In the genomic region with DNA sequence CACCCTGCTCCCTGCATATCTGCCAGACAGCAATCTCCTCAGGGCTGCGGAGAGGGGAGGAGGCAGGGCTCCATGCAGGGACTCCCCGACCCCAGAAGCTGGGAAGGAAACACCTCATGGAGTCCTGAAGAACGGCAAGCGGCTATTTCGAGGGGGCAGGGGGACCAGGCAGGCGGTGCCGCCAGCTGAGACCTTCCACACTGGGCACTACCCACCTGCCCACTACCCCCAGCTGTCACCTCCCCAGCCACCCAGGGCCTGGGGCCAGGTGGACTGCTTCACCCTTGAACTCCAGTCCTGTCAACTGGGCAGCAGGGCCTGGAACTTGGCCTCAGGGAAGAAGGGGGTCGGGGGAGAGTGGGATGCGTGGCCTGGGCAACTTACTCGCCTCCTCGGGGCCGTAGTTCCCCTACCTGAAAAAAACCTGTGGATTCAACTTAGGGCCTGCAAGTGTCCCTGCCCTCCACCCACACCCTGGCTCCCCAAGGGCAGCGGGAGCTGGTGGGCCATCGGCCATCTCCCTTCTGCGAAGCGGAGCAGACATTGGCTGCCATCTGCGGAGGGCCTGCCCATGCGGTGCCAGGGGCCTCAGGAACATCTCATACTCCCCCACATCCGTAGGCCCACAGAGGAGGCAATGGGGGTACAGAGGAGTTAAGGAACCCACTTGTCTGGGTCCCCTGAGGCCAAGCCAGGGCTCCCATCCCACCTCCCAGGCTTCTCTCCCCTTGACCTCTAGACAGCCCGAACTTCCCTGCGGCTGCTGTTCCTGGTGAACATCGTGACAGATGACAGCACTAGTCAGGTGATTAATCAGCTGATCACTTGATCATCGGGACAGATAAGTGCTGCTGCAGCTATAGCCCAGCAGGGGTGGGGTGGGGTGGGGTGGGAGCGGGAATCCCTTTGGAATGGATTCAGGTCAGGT, we compare ENCODE assay signal across 18 cellular contexts. TPM values are rescaled to one million over a fixed set of nuclear protein-coding genes. Genes with fewer than 3 reads are reported as not detected.
DNase-seq lines count a peak whose midpoint lies in the region; ATAC-seq, FAIRE-seq and TF ChIP-seq lines count a peak whose summit lies in the region.
"Had no signal": no experiment of that assay in that cellular context is flagged by ENCODE, and none has a peak within 500 bp of the region (broad histone marks: within the 10 kb centered on the region; RNA-seq: fewer than 3 reads in every experiment).

No MANE protein-coding gene starts in this region.

- peak overlapping the region; percentile 100 for H3K27ac Mint-ChIP-seq in activated CD4-positive, alpha-beta T cell treated with anti-CD3 and anti-CD28 coated beads, Interleukin-2, amount 10 ng/mL, durations not matched to agents 24 days and 14 days
- H3K27ac Mint-ChIP-seq in T-helper 17 cell: peak overlapping the region; percentile 100
- H3K27ac Mint-ChIP-seq: nephron had no signal

- intact Hi-C loops in activated CD4-positive, alpha-beta T cell treated with anti-CD3 and anti-CD28 coated beads, Interleukin-2, amount 10 ng/mL, durations not matched to agents 24 days and 14 days (cut with micrococcal nuclease): loop anchor here (10.0 kb wide), 1 partner anchor 265 kb away; a partner anchor contains a TSS

- peaks cover 63% of the 10 kb centered on the region for H3K4me1 Mint-ChIP-seq in activated CD4-positive, alpha-beta T cell treated with anti-CD3 and anti-CD28 coated beads, Interleukin-2, amount 10 ng/mL, durations not matched to agents 24 days and 14 days
- peaks cover 54% of the 10 kb centered on the region for H3K4me1 Mint-ChIP-seq in T-helper 17 cell

- H3K27me3 Mint-ChIP-seq in activated CD4-positive, alpha-beta T cell treated with anti-CD3 and anti-CD28 coated beads, Interleukin-2, amount 10 ng/mL, durations not matched to agents 24 days and 14 days: no peaks in the 10 kb centered on the region
- H3K27me3 Mint-ChIP-seq in T-helper 17 cell: no peaks in the 10 kb centered on the region

- H3K27ac ChIP-seq in gastroesophageal sphincter (peak overlapping the region in 3 of 4 donors; percentile 21 to 81 (median 35)), small intestine (ENCODE audit: low read depth in 1 of 2, low read length in 1 of 2) (peak overlapping the region; percentile 15 to 81)

- no peak for FAIRE-seq in small intestine (lab: Jason Lieb, UNC)
- FAIRE-seq: GM18507, GM19239, HTR-8/SVneo, TTC549 had no signal

- WGBS in gastroesophageal sphincter (ENCODE audit: low coverage in 1 of 2), 2 donors: no CpG with 5 or more reads among the region's 24 CpGs
- WGBS in small intestine, 3 donors: 67 to 80% (median 76%) methylated on average over 21 to 24 of the region's 24 CpGs

- no peak for TF ChIP-seq EP300 in gastroesophageal sphincter (IDR thresholded peaks at IDR 0.05)

- H3K9me3 Mint-ChIP-seq in activated CD4-positive, alpha-beta T cell treated with anti-CD3 and anti-CD28 coated beads, Interleukin-2, amount 10 ng/mL, durations not matched to agents 24 days and 14 days: no peaks in the 10 kb centered on the region
- H3K9me3 Mint-ChIP-seq: nephron had no signal

- H3K27me3 ChIP-seq in gastroesophageal sphincter (no peaks in the 10 kb centered on the region), small intestine (ENCODE audit: control insufficient read depth in 2 of 2, insufficient read depth in 2 of 2, low read length in 2 of 2) (no peaks in the 10 kb centered on the region)

- H3K4me1 ChIP-seq in gastroesophageal sphincter (peaks cover 0 to 100% (median 27%) of the 10 kb centered on the region in 3 donors), small intestine (ENCODE audit: control insufficient read depth in 2 of 2, insufficient read depth in 1 of 2, low read depth in 1 of 2, low read length in 1 of 2) (peaks cover 18 to 26% of the 10 kb centered on the region in 2 donors)

- H3K4me3 Mint-ChIP-seq in activated CD4-positive, alpha-beta T cell treated with anti-CD3 and anti-CD28 coated beads, Interleukin-2, amount 10 ng/mL, durations not matched to agents 24 days and 14 days: no peak overlapping the region
- peak overlapping the region; percentile 19 for H3K4me3 Mint-ChIP-seq in T-helper 17 cell
- H3K4me3 Mint-ChIP-seq: nephron had no signal

- no peak for TF ChIP-seq POLR2A in gastroesophageal sphincter (IDR thresholded peaks at IDR 0.05)

- no peak for DNase-seq in activated CD4-positive, alpha-beta T cell treated with anti-CD3 and anti-CD28 coated beads, Interleukin-2, amount 10 ng/mL, durations not matched to agents 24 days and 14 days
- DNase-seq in activated CD4-positive, alpha-beta T cell treated with anti-CD3 and anti-CD28 coated beads, Interleukin-2, amount 50 U/mL, for 1 hour: no peak
- DNase-seq in T-helper 17 cell: no peak
- peak; percentile 70 for DNase-seq in small intestine
- DNase-seq in NCI-H2196 treated with DMSO at 0.1 percent for 48 hours (lab: John Stamatoyannopoulos, UW; ENCODE audit: unreplicated experiment): no peak
- DNase-seq: ACHN, erythroblast, GDM1, left ventricle myocardium superior, SIG-M5 had no signal

- H3K36me3 Mint-ChIP-seq in activated CD4-positive, alpha-beta T cell treated with anti-CD3 and anti-CD28 coated beads, Interleukin-2, amount 10 ng/mL, durations not matched to agents 24 days and 14 days (ENCODE audit: low read depth): peaks cover 17% of the 10 kb centered on the region
- no peaks in the 10 kb centered on the region for H3K36me3 Mint-ChIP-seq in T-helper 17 cell (ENCODE audit: low read depth)

- no peak for TF ChIP-seq CTCF in gastroesophageal sphincter (IDR thresholded peaks at IDR 0.05)

- H3K4me3 ChIP-seq in gastroesophageal sphincter (no peak overlapping the region), small intestine (ENCODE audit: low read depth in 1 of 2, low read length in 2 of 2) (no peak overlapping the region)

- ATAC-seq in T-helper 17 cell (no peak), gastroesophageal sphincter (no peak), GM18498 (IDR thresholded peaks at IDR 0.05; ENCODE audit: unreplicated experiment) (no peak), HG02759 (IDR thresholded peaks at IDR 0.05; ENCODE audit: unreplicated experiment) (no peak)
- ATAC-seq: left ventricle myocardium superior had no signal

- no peaks in the 10 kb centered on the region for H3K9me3 ChIP-seq in T-helper 17 cell (ENCODE audit: control insufficient read depth, low read length, poor library complexity, severe bottlenecking)
- H3K9me3 ChIP-seq in gastroesophageal sphincter: no peaks in the 10 kb centered on the region
- no peaks in the 10 kb centered on the region for H3K9me3 ChIP-seq in small intestine (ENCODE audit: control insufficient read depth, low read depth)

- H3K36me3 ChIP-seq in gastroesophageal sphincter: no peaks in the 10 kb centered on the region
- no peaks in the 10 kb centered on the region for H3K36me3 ChIP-seq in small intestine (ENCODE audit: control insufficient read depth in 2 of 2, insufficient read depth in 2 of 2, low read length in 2 of 2)

RNA-seq across cellular contexts. Expression of a gene that starts 18.5 kb away (rescaled TPM):
- total RNA-seq in activated CD4-positive, alpha-beta T cell treated with anti-CD3 and anti-CD28 coated beads, Interleukin-2, amount 10 ng/mL, durations not matched to agents 24 days and 14 days: 93.0 and 96.7 TPM in 2 replicates
- total RNA-seq in T-helper 17 cell (100 to 1,000 TPM; 150 to 236 TPM), gastroesophageal sphincter (10 to 100 TPM; 44.8 to 53.0 (median 49.8) TPM)
- polyA plus RNA-seq in small intestine: 10 to 100 TPM; 33.0 to 49.0 (median 36.4) TPM

RNA-seq across cellular contexts. Expression of a gene that starts 24.2 kb away (rescaled TPM):
- 6.8 and 8.2 TPM in 2 replicates for total RNA-seq in activated CD4-positive, alpha-beta T cell treated with anti-CD3 and anti-CD28 coated beads, Interleukin-2, amount 10 ng/mL, durations not matched to agents 24 days and 14 days
- 1 to 10 TPM; 2.2 to 2.3 TPM for total RNA-seq in T-helper 17 cell
- total RNA-seq in gastroesophageal sphincter: 10 to 100 TPM; 11.3 to 18.0 (median 15.6) TPM
- 1 to 10 TPM in 2 of 3 donors, under 1 TPM in 1; 0.45 to 7.6 (median 6.2) TPM for polyA plus RNA-seq in small intestine
